9 cellular contexts compared by ENCODE assay signal in genomic region chr14:75518625-75519024, GRCh38. TPM values are rescaled to one million over a fixed set of nuclear protein-coding genes. Genes with fewer than 3 reads are reported as not detected.
DNase-seq lines count a peak whose midpoint lies in the region; ATAC-seq and TF ChIP-seq lines count a peak whose summit lies in the region.
"Had no signal": no experiment of that assay in that cellular context is flagged by ENCODE, and none has a peak within 500 bp of the region (broad histone marks: within the 10 kb centered on the region; RNA-seq: fewer than 3 reads in every experiment).

No MANE protein-coding gene starts in this region.

- H3K27ac ChIP-seq in endodermal cell (ENCODE audit: low read depth, low read length) (no peak overlapping the region), spleen (no peak overlapping the region)
- H3K27ac ChIP-seq: BLaER1 treated with 17β-estradiol and CSF1 and Interleukin-3, amounts not matched to agents 10 nM and 100 nM had no signal

- H3K4me3 ChIP-seq in endodermal cell (ENCODE audit: low read length) = no peak overlapping the region
- no peak overlapping the region for H3K4me3 ChIP-seq in spleen
- H3K4me3 ChIP-seq: BLaER1 treated with 17β-estradiol and CSF1 and Interleukin-3, amounts not matched to agents 10 nM and 100 nM had no signal

- TF ChIP-seq POLR2A in spleen (IDR thresholded peaks at IDR 0.05) = no peak

- H3K4me1 Mint-ChIP-seq in activated CD4-positive, alpha-beta T cell treated with anti-CD3 and anti-CD28 coated beads for 36 hours = peaks cover 67% of the 10 kb centered on the region
- peaks cover 26% of the 10 kb centered on the region for H3K4me1 Mint-ChIP-seq in endodermal cell

- H3K4me3 Mint-ChIP-seq in activated CD4-positive, alpha-beta T cell treated with anti-CD3 and anti-CD28 coated beads for 36 hours = no peak overlapping the region
- no peak overlapping the region for H3K4me3 Mint-ChIP-seq in endodermal cell

- TF ChIP-seq CTCF in endodermal cell (conservative IDR thresholded peaks at IDR 0.05) = peak; percentile 90
- peak in 7 of 11 experiments; percentile 5 to 61 (median 43) for TF ChIP-seq CTCF in spleen (IDR thresholded peaks at IDR 0.05 in 8 of 11, conservative IDR thresholded peaks at IDR 0.05 in 3 of 11)

- ATAC-seq in activated CD4-positive, alpha-beta T cell treated with anti-CD3 and anti-CD28 coated beads for 36 hours = peak; percentile 24
- no peak for ATAC-seq in GM21825 (IDR thresholded peaks at IDR 0.05; ENCODE audit: unreplicated experiment)
- no peak for ATAC-seq in HG03378 (IDR thresholded peaks at IDR 0.05; ENCODE audit: unreplicated experiment)

- no peaks in the 10 kb centered on the region for H3K9me3 ChIP-seq in endodermal cell (ENCODE audit: control insufficient read depth, low read length)
- no peaks in the 10 kb centered on the region for H3K9me3 ChIP-seq in spleen
- H3K9me3 ChIP-seq: BLaER1 treated with 17β-estradiol and CSF1 and Interleukin-3, amounts not matched to agents 10 nM and 100 nM had no signal

- H3K4me1 ChIP-seq in endodermal cell (ENCODE audit: control insufficient read depth, insufficient read depth, low read length) = peaks cover 14% of the 10 kb centered on the region
- peaks cover 38 to 71% (median 57%) of the 10 kb centered on the region in 6 donors for H3K4me1 ChIP-seq in spleen

- POLR2A ChIA-PET in activated CD4-positive, alpha-beta T cell treated with anti-CD3 and anti-CD28 coated beads for 36 hours (lab: Charles Lee) = no interaction called here

- H3K9ac ChIP-seq in endodermal cell (ENCODE audit: extremely low read depth, low read length, poor library complexity, severe bottlenecking) = no peak overlapping the region
- H3K9ac ChIP-seq: BLaER1 treated with 17β-estradiol and CSF1 and Interleukin-3, amounts not matched to agents 10 nM and 100 nM had no signal

- H3K27me3 Mint-ChIP-seq in activated CD4-positive, alpha-beta T cell treated with anti-CD3 and anti-CD28 coated beads for 36 hours = no peaks in the 10 kb centered on the region
- H3K27me3 Mint-ChIP-seq in endodermal cell (ENCODE audit: insufficient read depth) = peaks cover 4% of the 10 kb centered on the region

- 63 to 66% methylated on average over 3 to 4 of the region's 4 CpGs for WGBS in endodermal cell (ENCODE audit: insufficient coverage in 1 of 2, insufficient read length in 1 of 2), 2 experiments
- WGBS in spleen, 5 donors = 74 to 85% (median 81%) methylated on average over 4 of the region's 4 CpGs

- H3K27me3 ChIP-seq in endodermal cell (ENCODE audit: control insufficient read depth, insufficient read depth, low read length, poor library complexity, severe bottlenecking) = no peaks in the 10 kb centered on the region
- no peaks in the 10 kb centered on the region for H3K27me3 ChIP-seq in spleen (replicated peaks in 1 of 7)
- H3K27me3 ChIP-seq: BLaER1 treated with 17β-estradiol and CSF1 and Interleukin-3, amounts not matched to agents 10 nM and 100 nM had no signal

- H3K36me3 Mint-ChIP-seq in activated CD4-positive, alpha-beta T cell treated with anti-CD3 and anti-CD28 coated beads for 36 hours (ENCODE audit: low read depth) = peaks cover 18% of the 10 kb centered on the region
- no peaks in the 10 kb centered on the region for H3K36me3 Mint-ChIP-seq in endodermal cell (ENCODE audit: low read depth)

- intact Hi-C loops in activated CD4-positive, alpha-beta T cell treated with anti-CD3 and anti-CD28 coated beads for 36 hours (cut with DNase I, micrococcal nuclease) = loop anchor here in 1 of 2 experiments (10.0 kb wide), 1 partner anchor 136 kb away; no protein-coding TSS in a partner anchor
- intact Hi-C loops in spleen (cut with DNase I; ENCODE audit: low total_unique reads) = no loop called here

- CTCF ChIA-PET in activated CD4-positive, alpha-beta T cell treated with anti-CD3 and anti-CD28 coated beads for 36 hours (lab: Charles Lee) = interaction anchor here (0.7 to 7.1 kb wide), 11 partner anchors 10 to 138 kb away, joined by 3 to 31 read pairs (median 4); no protein-coding TSS in a partner anchor

- peaks cover 1% of the 10 kb centered on the region for H3K9me3 Mint-ChIP-seq in activated CD4-positive, alpha-beta T cell treated with anti-CD3 and anti-CD28 coated beads for 36 hours (ENCODE audit: low read depth)
- H3K9me3 Mint-ChIP-seq in endodermal cell = no peaks in the 10 kb centered on the region

- H3K36me3 ChIP-seq in endodermal cell (ENCODE audit: control insufficient read depth, insufficient read depth, low read length) (no peaks in the 10 kb centered on the region), spleen (no peaks in the 10 kb centered on the region)
- H3K36me3 ChIP-seq: BLaER1 treated with 17β-estradiol and CSF1 and Interleukin-3, amounts not matched to agents 10 nM and 100 nM had no signal

- peak; percentile 78 for DNase-seq in activated CD4-positive, alpha-beta T cell treated with anti-CD3 and anti-CD28 coated beads for 36 hours
- DNase-seq in activated CD4-positive, alpha-beta T cell treated with anti-CD3 and anti-CD28 coated beads for 1 hour = no peak
- DNase-seq in NOMO-1 (lab: John Stamatoyannopoulos, UW; ENCODE audit: unreplicated experiment in 2 of 2) = peak; percentile 13 to 41
- DNase-seq in endodermal cell = peak; percentile 89
- DNase-seq in spleen = no peak
- no peak for DNase-seq in glomerular visceral epithelial cell (ENCODE audit: extremely low spot score)

- H3K27ac Mint-ChIP-seq in activated CD4-positive, alpha-beta T cell treated with anti-CD3 and anti-CD28 coated beads for 36 hours = no peak overlapping the region
- no peak overlapping the region for H3K27ac Mint-ChIP-seq in endodermal cell

RNA-seq across cellular contexts. Expression of gene BATF, which starts 3.6 kb away (rescaled TPM):
- 100 to 1,000 TPM; 165 to 187 TPM for total RNA-seq in activated CD4-positive, alpha-beta T cell treated with anti-CD3 and anti-CD28 coated beads for 36 hours
- not detected for total RNA-seq in endodermal cell
- polyA plus RNA-seq in endodermal cell (2013, experiment 1 of 2) = not detected
- polyA plus RNA-seq in endodermal cell (2013, experiment 2 of 2) = not detected
- total RNA-seq in spleen = 10 to 100 TPM; 14.4 to 67.9 (median 28.0) TPM
- 10 to 100 TPM; 39.5 to 49.2 (median 44.2) TPM for polyA plus RNA-seq in spleen

RNA-seq across cellular contexts. Expression of gene FLVCR2, which starts 59.8 kb away (rescaled TPM):
- 1 to 10 TPM; 2.2 to 3.2 TPM for total RNA-seq in activated CD4-positive, alpha-beta T cell treated with anti-CD3 and anti-CD28 coated beads for 36 hours
- total RNA-seq in endodermal cell (1 to 10 TPM; 6.2 to 8.9 TPM), spleen (10 to 100 TPM; 20.5 to 47.9 (median 35.5) TPM)
- 4.7 TPM for polyA plus RNA-seq in endodermal cell (2013, experiment 1 of 2)
- 4.8 TPM for polyA plus RNA-seq in endodermal cell (2013, experiment 2 of 2)
- polyA plus RNA-seq in spleen = 1 to 10 TPM; 4.8 to 5.5 (median 5.0) TPM

Comparison
In these comparisons a context has a peak if more than half of its experiments do, and no peak if none do; other contexts are left out.
1. DNase-seq: peak in activated CD4-positive, alpha-beta T cell treated with anti-CD3 and anti-CD28 coated beads for 36 hours (single experiment), NOMO-1 (2 of 2) and endodermal cell (single experiment); none in activated CD4-positive, alpha-beta T cell treated with anti-CD3 and anti-CD28 coated beads for 1 hour (single experiment), spleen (single experiment) and glomerular visceral epithelial cell (single experiment).
2. RNA of gene BATF, which starts 3.6 kb away (total RNA-seq): 165 to 187 TPM in activated CD4-positive, alpha-beta T cell treated with anti-CD3 and anti-CD28 coated beads for 36 hours and 14.4 to 67.9 TPM in spleen; not detected in endodermal cell; every median in the first group is over 4 times any median in the second.